In the genomic region with DNA sequence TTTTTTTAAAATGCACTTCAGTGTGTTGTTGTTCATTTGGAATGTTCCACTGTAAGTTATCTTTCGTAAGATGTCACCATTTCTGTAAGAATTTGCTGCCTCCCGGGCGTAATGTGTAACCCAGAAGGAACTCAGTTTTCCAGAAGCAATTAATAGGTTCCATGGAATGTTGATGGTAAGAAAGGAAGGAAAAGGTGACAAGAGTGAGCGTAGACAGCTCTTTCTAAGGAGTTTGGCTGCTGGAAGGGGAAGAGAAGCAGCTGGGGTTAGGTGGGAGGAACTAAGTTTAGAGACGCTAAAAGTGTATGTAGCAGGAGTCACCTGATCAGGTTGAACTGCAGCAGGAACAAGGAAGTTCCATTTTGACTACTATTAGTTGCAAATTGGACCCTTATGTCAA, we compare ENCODE assay signal across 8 cellular contexts. TPM values are rescaled to one million over a fixed set of nuclear protein-coding genes. Genes with fewer than 3 reads are reported as not detected.
A peak's percentile ranks its signal among the peaks of the same experiment; 100 is the strongest.
DNase-seq lines count a peak whose midpoint lies in the region; ATAC-seq and TF ChIP-seq lines count a peak whose summit lies in the region.

No MANE protein-coding gene starts in this region.

- no peaks in the 10 kb centered on the region for H3K36me3 Mint-ChIP-seq in stimulated activated naive CD8-positive, alpha-beta T cell treated with anti-CD3 and anti-CD28 coated beads, Interleukin-15, Interleukin-2, amounts not matched to agents 100 ng/mL and 50 ng/mL, for 24 hours (ENCODE audit: low read depth)
- H3K36me3 Mint-ChIP-seq in T-helper 2 cell treated with Interferon-gamma antibody and Interleukin-4, amounts not matched to agents 5 μg/mL and 100 μg/mL, for 36 hours (ENCODE audit: low read depth) = peaks cover 2% of the 10 kb centered on the region

- peak overlapping the region; percentile 73 for H3K4me3 Mint-ChIP-seq in stimulated activated naive CD8-positive, alpha-beta T cell treated with anti-CD3 and anti-CD28 coated beads, Interleukin-15, Interleukin-2, amounts not matched to agents 100 ng/mL and 50 ng/mL, for 24 hours
- H3K4me3 Mint-ChIP-seq in T-helper 2 cell treated with Interferon-gamma antibody and Interleukin-4, amounts not matched to agents 5 μg/mL and 100 μg/mL, for 36 hours = peak overlapping the region; percentile 71

- no peak for TF ChIP-seq POLR2A in prostate gland (IDR thresholded peaks at IDR 0.05)

- WGBS in prostate gland = 69% methylated on average over 5 of the region's 5 CpGs

- H3K4me1 Mint-ChIP-seq in stimulated activated naive CD8-positive, alpha-beta T cell treated with anti-CD3 and anti-CD28 coated beads, Interleukin-15, Interleukin-2, amounts not matched to agents 100 ng/mL and 50 ng/mL, for 24 hours (ENCODE audit: low read depth) = peaks cover 14% of the 10 kb centered on the region
- peaks cover 3% of the 10 kb centered on the region for H3K4me1 Mint-ChIP-seq in T-helper 2 cell treated with Interferon-gamma antibody and Interleukin-4, amounts not matched to agents 5 μg/mL and 100 μg/mL, for 36 hours (ENCODE audit: low read depth)

- TF ChIP-seq CTCF in prostate gland (IDR thresholded peaks at IDR 0.05) = no peak

- DNase-seq in stimulated activated naive CD8-positive, alpha-beta T cell treated with anti-CD3 and anti-CD28 coated beads, Interleukin-15, Interleukin-2, amounts not matched to agents 100 U/mL and 50 U/mL, for 24 hours = no peak
- no peak for DNase-seq in T-helper 2 cell treated with Interferon-gamma antibody and Interleukin-4, amounts not matched to agents 5 μg/mL and 100 μg/mL, for 36 hours (ENCODE audit: low spot score)
- DNase-seq in kidney tubule cell (ENCODE audit: low spot score) (peak; percentile 24), prostate gland (ENCODE audit: low spot score) (no peak), inferior parietal cortex (ENCODE audit: extremely low spot score) (no peak)
- DNase-seq in stimulated activated CD4-positive, alpha-beta T cell treated with anti-CD3 and anti-CD28 coated beads, Interleukin-15, amount 100 ng/mL, for 24 hours = no peak

- no peak for ATAC-seq in stimulated activated naive CD8-positive, alpha-beta T cell treated with anti-CD3 and anti-CD28 coated beads, Interleukin-15, Interleukin-2, amounts not matched to agents 100 U/mL and 50 U/mL, for 24 hours
- ATAC-seq in HG03565 (IDR thresholded peaks at IDR 0.05; ENCODE audit: unreplicated experiment) = no peak

- H3K4me3 ChIP-seq in prostate gland = no peak overlapping the region

- H3K27ac ChIP-seq in prostate gland = no peak overlapping the region

- H3K36me3 ChIP-seq in prostate gland = no peaks in the 10 kb centered on the region

- H3K27ac Mint-ChIP-seq in stimulated activated naive CD8-positive, alpha-beta T cell treated with anti-CD3 and anti-CD28 coated beads, Interleukin-15, Interleukin-2, amounts not matched to agents 100 ng/mL and 50 ng/mL, for 24 hours = peak overlapping the region; percentile 87
- peak overlapping the region; percentile 85 for H3K27ac Mint-ChIP-seq in T-helper 2 cell treated with Interferon-gamma antibody and Interleukin-4, amounts not matched to agents 5 μg/mL and 100 μg/mL, for 36 hours

- no peaks in the 10 kb centered on the region for H3K4me1 ChIP-seq in prostate gland (replicated peaks)

- intact Hi-C loops in prostate gland (cut with DNase I) = no loop called here

- H3K27me3 ChIP-seq in prostate gland (replicated peaks; ENCODE audit: insufficient read depth) = no peaks in the 10 kb centered on the region

- H3K9me3 Mint-ChIP-seq in stimulated activated naive CD8-positive, alpha-beta T cell treated with anti-CD3 and anti-CD28 coated beads, Interleukin-15, Interleukin-2, amounts not matched to agents 100 ng/mL and 50 ng/mL, for 24 hours = no peaks in the 10 kb centered on the region
- H3K9me3 Mint-ChIP-seq in T-helper 2 cell treated with Interferon-gamma antibody and Interleukin-4, amounts not matched to agents 5 μg/mL and 100 μg/mL, for 36 hours = no peaks in the 10 kb centered on the region

- no peaks in the 10 kb centered on the region for H3K9me3 ChIP-seq in prostate gland

- H3K27me3 Mint-ChIP-seq in stimulated activated naive CD8-positive, alpha-beta T cell treated with anti-CD3 and anti-CD28 coated beads, Interleukin-15, Interleukin-2, amounts not matched to agents 100 ng/mL and 50 ng/mL, for 24 hours = no peaks in the 10 kb centered on the region
- no peaks in the 10 kb centered on the region for H3K27me3 Mint-ChIP-seq in T-helper 2 cell treated with Interferon-gamma antibody and Interleukin-4, amounts not matched to agents 5 μg/mL and 100 μg/mL, for 36 hours (ENCODE audit: low read depth)

RNA-seq across cellular contexts. Expression of gene PNMA5, which starts 35.9 kb away (rescaled TPM):
- total RNA-seq in prostate gland = 1 to 10 TPM in 1 of 2 donors, not detected in 1; 6.5 TPM
